12 cellular contexts compared by ENCODE assay signal in the genomic region with DNA sequence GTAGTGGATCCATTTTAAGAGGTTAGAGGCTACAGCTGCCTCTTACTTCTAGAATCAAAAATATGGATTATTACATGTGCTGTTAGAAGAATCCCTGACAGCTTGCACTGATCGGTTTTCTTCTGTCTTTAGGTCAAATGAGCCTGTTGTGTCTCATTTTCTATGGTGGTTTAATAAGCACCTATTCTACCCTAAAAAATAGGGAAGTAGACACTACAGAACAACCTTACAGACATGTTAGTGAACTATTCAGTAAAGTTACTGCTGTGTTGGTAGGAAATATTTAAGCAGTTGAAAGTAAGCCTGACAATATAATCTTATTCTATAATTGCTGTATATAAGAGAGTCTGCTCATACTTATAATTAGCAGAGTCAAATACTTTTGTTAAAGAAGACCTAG.
DNase-seq lines count a peak whose midpoint lies in the region; ATAC-seq and TF ChIP-seq lines count a peak whose summit lies in the region.
"Had no signal": no experiment of that assay in that cellular context is flagged by ENCODE, and none has a peak within 500 bp of the region (broad histone marks: within the 10 kb centered on the region; RNA-seq: fewer than 3 reads in every experiment).

No MANE protein-coding gene starts in this region.

- intact Hi-C loops in posterior cingulate gyrus (cut with DNase I): no loop called here

- peak; percentile 62 for ATAC-seq in GM18498 (IDR thresholded peaks at IDR 0.05; ENCODE audit: unreplicated experiment)
- ATAC-seq in GM19372 (IDR thresholded peaks at IDR 0.05; ENCODE audit: low read depth, unreplicated experiment): peak; percentile 69
- peak; percentile 37 for ATAC-seq in HG02884 (IDR thresholded peaks at IDR 0.05; ENCODE audit: unreplicated experiment)
- ATAC-seq in foreskin keratinocyte: no peak
- ATAC-seq in activated T-cell treated with anti-CD3 and anti-CD28 coated beads, Interleukin-2, amount 50 U/mL, for 4 hours: no peak

- TF ChIP-seq CTCF in chondrocyte (IDR thresholded peaks at IDR 0.05): no peak
- TF ChIP-seq CTCF in GM13977 (IDR thresholded peaks at IDR 0.05; ENCODE audit: extremely low read depth, insufficient read depth, missing control alignments): no peak
- TF ChIP-seq CTCF in foreskin keratinocyte (conservative IDR thresholded peaks at IDR 0.05): no peak

- in situ Hi-C loops in GM13977 (cut with MboI; ENCODE audit: low pct_unique_long_range_greater_than_20kb, low sequenced_read_pairs, unreplicated experiment): no loop called here

- no peaks in the 10 kb centered on the region for H3K27me3 Mint-ChIP-seq in chondrocyte (ENCODE audit: low read depth)
- no peaks in the 10 kb centered on the region for H3K27me3 Mint-ChIP-seq in activated T-cell treated with anti-CD3 and anti-CD28 coated beads, Interleukin-2, amount 50 U/mL, for 4 hours (ENCODE audit: low read depth)

- H3K36me3 Mint-ChIP-seq in chondrocyte (ENCODE audit: low read depth): no peaks in the 10 kb centered on the region
- peaks cover 3% of the 10 kb centered on the region for H3K36me3 Mint-ChIP-seq in activated T-cell treated with anti-CD3 and anti-CD28 coated beads, Interleukin-2, amount 50 U/mL, for 4 hours (ENCODE audit: insufficient read depth)

- H3K27ac Mint-ChIP-seq in chondrocyte (ENCODE audit: unreplicated experiment): peak overlapping the region; percentile 36

- no peak overlapping the region for H3K4me3 Mint-ChIP-seq in chondrocyte (ENCODE audit: unreplicated experiment)
- no peak overlapping the region for H3K4me3 Mint-ChIP-seq in activated T-cell treated with anti-CD3 and anti-CD28 coated beads, Interleukin-2, amount 50 U/mL, for 4 hours

- no peak overlapping the region for H3K27ac ChIP-seq in foreskin keratinocyte

- no peaks in the 10 kb centered on the region for H3K27me3 ChIP-seq in foreskin keratinocyte

- DNase-seq in chondrocyte (ENCODE audit: low spot score): no peak
- no peak for DNase-seq in GM13977 (ENCODE audit: low spot score)
- no peak for DNase-seq in foreskin keratinocyte
- no peak for DNase-seq in activated T-cell treated with anti-CD3 and anti-CD28 coated beads, Interleukin-2, amount 50 U/mL, for 4 hours
- DNase-seq in posterior cingulate gyrus: no peak
- DNase-seq: Caco-2, mammary epithelial cell, NCI-H146, occipital lobe had no signal

- H3K4me1 Mint-ChIP-seq in chondrocyte (ENCODE audit: low read depth): peaks cover 45% of the 10 kb centered on the region
- peaks cover 3% of the 10 kb centered on the region for H3K4me1 Mint-ChIP-seq in activated T-cell treated with anti-CD3 and anti-CD28 coated beads, Interleukin-2, amount 50 U/mL, for 4 hours (ENCODE audit: low read depth)

- no peaks in the 10 kb centered on the region for H3K9me3 Mint-ChIP-seq in chondrocyte (ENCODE audit: low read depth)
- no peaks in the 10 kb centered on the region for H3K9me3 Mint-ChIP-seq in activated T-cell treated with anti-CD3 and anti-CD28 coated beads, Interleukin-2, amount 50 U/mL, for 4 hours

- peaks cover 9% of the 10 kb centered on the region for H3K4me1 ChIP-seq in foreskin keratinocyte

Comparison
In these comparisons a context has a peak if more than half of its experiments do, and no peak if none do; other contexts are left out.
1. ATAC-seq: peak in GM18498 (single experiment), GM19372 (single experiment) and HG02884 (single experiment); none in foreskin keratinocyte (single experiment) and activated T-cell treated with anti-CD3 and anti-CD28 coated beads, Interleukin-2, amount 50 U/mL, for 4 hours (0 of 2).